1 cellular context compared by ENCODE assay signal in the genomic region with DNA sequence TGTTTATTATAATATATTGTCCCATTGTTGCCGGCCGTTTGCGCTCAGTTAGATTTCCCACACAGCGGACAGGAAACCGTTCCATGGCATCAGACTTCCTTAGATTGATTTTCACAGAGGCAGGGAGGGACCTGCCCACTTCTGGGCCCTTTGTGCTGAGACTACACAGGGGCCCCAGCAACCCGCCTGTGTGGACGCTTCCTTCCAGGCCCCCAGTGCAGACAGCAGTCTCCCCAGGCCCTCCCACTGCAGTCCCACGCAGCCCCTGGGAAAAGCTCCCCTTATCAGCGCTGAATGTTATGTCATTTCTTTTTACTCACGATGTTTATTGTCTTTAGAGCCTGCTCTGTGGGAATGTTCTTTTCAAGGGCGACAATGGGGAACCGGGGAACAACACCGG.
TF ChIP-seq lines count a peak whose summit lies in the region.

No MANE protein-coding gene starts in this region.

TF ChIP-seq in H1, 55 proteins besides CTCF, POLR2A, EP300 and RAD21 (continued from another document):
- TF ChIP-seq E2F6 (IDR thresholded peaks at IDR 0.05) (no peak), POLR2AphosphoS5 (IDR thresholded peaks at IDR 0.05; ENCODE audit: low read depth, low read length) (no peak), KDM5A (IDR thresholded peaks at IDR 0.05; ENCODE audit: low read length) (no peak), HDAC2 (IDR thresholded peaks at IDR 0.05; ENCODE audit: borderline replicate concordance in 1 of 2, low read depth in 2 of 2, low read length in 2 of 2) (no peak), NRF1 (IDR thresholded peaks at IDR 0.05; ENCODE audit: low read depth, low read length) (no peak), NANOG (IDR thresholded peaks at IDR 0.05; ENCODE audit: insufficient read depth, low read depth, low read length, poor library complexity, severe bottlenecking) (no peak), ZNF274 (IDR thresholded peaks at IDR 0.05; ENCODE audit: borderline replicate concordance, extremely low read depth, low read length) (no peak), HDAC6 (IDR thresholded peaks at IDR 0.05; ENCODE audit: low read depth, low read length) (no peak), ATF3 (IDR thresholded peaks at IDR 0.05; ENCODE audit: insufficient read depth, low read depth, low read length) (no peak)
TF ChIP-seq in H1: peak in this region for 0.
